ENCODE assay signal across 32 cellular contexts in genomic region chr2:61218817-61219170, GRCh38. TPM values are rescaled to one million over a fixed set of nuclear protein-coding genes. Genes with fewer than 3 reads are reported as not detected.
DNase-seq lines count a peak whose midpoint lies in the region; ATAC-seq and TF ChIP-seq lines count a peak whose summit lies in the region.
"Had no signal": no experiment of that assay in that cellular context is flagged by ENCODE, and none has a peak within 500 bp of the region (broad histone marks: within the 10 kb centered on the region; RNA-seq: fewer than 3 reads in every experiment).

No MANE protein-coding gene starts in this region.

- H3K9me3 ChIP-seq in GM23248 (ENCODE audit: low read depth) (no peaks in the 10 kb centered on the region), right cardiac atrium (ENCODE audit: control insufficient read depth, low read length) (no peaks in the 10 kb centered on the region)
- H3K9me3 ChIP-seq: breast epithelium, ovary, SJCRH30, uterus had no signal

- H3K27ac ChIP-seq in GM23248 = no peak overlapping the region
- no peak overlapping the region for H3K27ac ChIP-seq in RWPE1
- H3K27ac ChIP-seq in right cardiac atrium (ENCODE audit: low read length) = no peak overlapping the region
- H3K27ac ChIP-seq: ovary, SJCRH30, uterus had no signal

- no peaks in the 10 kb centered on the region for H3K79me2 ChIP-seq in GM23248 (ENCODE audit: insufficient read depth)

- H4K20me1 ChIP-seq in GM23248 (ENCODE audit: insufficient read depth) = no peaks in the 10 kb centered on the region

- 98 to 100% methylated on average over 2 of the region's 2 CpGs for WGBS in GM23248 (ENCODE audit: low coverage in 1 of 2, low lambda C conversion rate in 2 of 2, missing lambda C conversion rate in 2 of 2), 2 experiments
- WGBS in right cardiac atrium = 96% methylated on average over 2 of the region's 2 CpGs

- H3K4me1 ChIP-seq in GM23248 (ENCODE audit: insufficient read depth) (peaks cover 22% of the 10 kb centered on the region), right cardiac atrium (ENCODE audit: control insufficient read depth, insufficient read depth, low read length) (no peaks in the 10 kb centered on the region)
- H3K4me1 ChIP-seq: breast epithelium, SJCRH30 had no signal

- H3K4me2 ChIP-seq in GM23248 (ENCODE audit: unreplicated experiment) = no peak overlapping the region

- POLR2A ChIA-PET in RWPE1 (lab: Yijun Ruan, JAX; ENCODE audit: low non-redundant PET) = no interaction called here

- intact Hi-C loops in right cardiac atrium (cut with DNase I) = no loop called here

- H3K36me3 ChIP-seq in GM23248 (ENCODE audit: low read depth) = peaks cover 61% of the 10 kb centered on the region
- H3K36me3 ChIP-seq: ovary, uterus had no signal

- in situ Hi-C loops in GM23248 (cut with MboI) (no loop called here), G401 (cut with HindIII; ENCODE audit: low sequenced_read_pairs) (no loop called here)

- H3F3A ChIP-seq in GM23248 (ENCODE audit: insufficient read depth) = peaks cover 31% of the 10 kb centered on the region

- CTCF ChIA-PET in RWPE1 (lab: Yijun Ruan, JAX) = no interaction called here

- H3K27me3 ChIP-seq in GM23248 (replicated peaks; ENCODE audit: insufficient read depth) = no peaks in the 10 kb centered on the region
- no peaks in the 10 kb centered on the region for H3K27me3 ChIP-seq in right cardiac atrium (ENCODE audit: control insufficient read depth, insufficient read depth)
- H3K27me3 ChIP-seq: breast epithelium, ovary, SJCRH30, uterus had no signal

- ATAC-seq in esophagus mucosa = peak; percentile 95
- no peak for ATAC-seq in activated CD4-positive, CD25-positive, alpha-beta regulatory T cell treated with anti-CD3 and anti-CD28 coated beads, Interleukin-2, amount 50 U/mL, for 24 hours
- ATAC-seq in right cardiac atrium = no peak
- ATAC-seq: stimulated activated naive CD8-positive, alpha-beta T cell treated with anti-CD3 and anti-CD28 coated beads, Interleukin-15, Interleukin-2, amounts not matched to agents 100 U/mL and 50 U/mL, for 24 hours had no signal

- H2AFZ ChIP-seq in GM23248 = no peak overlapping the region

- H3K9ac ChIP-seq in GM23248 = no peak overlapping the region

- no peak for TF ChIP-seq CTCF in RWPE1 (conservative IDR thresholded peaks at IDR 0.05; ENCODE audit: low read depth)

- no peak overlapping the region for H3K4me3 ChIP-seq in GM23248
- no peak overlapping the region for H3K4me3 ChIP-seq in right cardiac atrium (ENCODE audit: low read length)
- H3K4me3 ChIP-seq: breast epithelium, lung, ovary, SJCRH30, skin epidermis, uterus had no signal

- H3K9me2 ChIP-seq in GM23248 (ENCODE audit: insufficient read depth) = no peaks in the 10 kb centered on the region

- peak; percentile 21 for DNase-seq in GM23248
- peak; percentile 14 for DNase-seq in RWPE1 (ENCODE audit: low spot score)
- peak; percentile 6 for DNase-seq in renal cortical epithelial cell (ENCODE audit: low read depth)
- DNase-seq in G401 (ENCODE audit: low spot score) = no peak
- DNase-seq in right cardiac atrium = no peak
- DNase-seq in COLO829 (ENCODE audit: low spot score) = no peak
- DNase-seq: ACHN; activated CD4-positive, alpha-beta T cell treated with anti-CD3 and anti-CD28 coated beads for 4 hours; activated effector memory CD4-positive, alpha-beta T cell treated with anti-CD3 and anti-CD28 coated beads, Interleukin-2, amount 50 U/mL, for 16 hours; activated T-cell treated with anti-CD3 and anti-CD28 coated beads for 4 hours; anterior cingulate cortex; CD4-positive, alpha-beta memory T cell; DMS 273 treated with DMSO at 0.1 percent for 48 hours; effector CD4-positive, alpha-beta T cell; foreskin fibroblast; HCEC 1CT; head of caudate nucleus; IMR-90; MV-4-11; NCI-H146; NCI-H226; ovary; SJCRH30; stimulated activated naive CD8-positive, alpha-beta T cell treated with anti-CD3 and anti-CD28 coated beads, Interleukin-15, Interleukin-2, amounts not matched to agents 100 U/mL and 50 U/mL, for 24 hours; SW 1271; T-helper 9 cell; uterus had no signal

RNA-seq across cellular contexts. Expression of gene C2orf74, which starts 56.8 kb away (rescaled TPM):
- total RNA-seq in GM23248 (2014; rRNA removed; shearing (Covaris generic)) = 2.8 and 7.7 TPM in 2 replicates
- polyA plus RNA-seq in GM23248 (2016; fragmentation: Nextera tagmentation; extraction: Ambion mirVana) (14.2 and 17.9 TPM in 2 replicates), right cardiac atrium (63.3 TPM)
- total RNA-seq in esophagus mucosa (2.9 TPM), renal cortical epithelial cell (6.8 and 26.7 TPM in 2 replicates), right cardiac atrium (10 to 100 TPM; 14.5 to 34.8 (median 22.4) TPM)
- 1.2 TPM in 1 of 2 replicates, not detected in the other for total RNA-seq in G401 (2014; rRNA removed; shearing (Covaris generic))

Comparison
In these comparisons a context has a peak if more than half of its experiments do, and no peak if none do; other contexts are left out.
1. DNase-seq: peak in GM23248 (single experiment), RWPE1 (single experiment) and renal cortical epithelial cell (single experiment); none in G401 (single experiment), right cardiac atrium (0 of 3) and COLO829 (single experiment).